In the genomic region with DNA sequence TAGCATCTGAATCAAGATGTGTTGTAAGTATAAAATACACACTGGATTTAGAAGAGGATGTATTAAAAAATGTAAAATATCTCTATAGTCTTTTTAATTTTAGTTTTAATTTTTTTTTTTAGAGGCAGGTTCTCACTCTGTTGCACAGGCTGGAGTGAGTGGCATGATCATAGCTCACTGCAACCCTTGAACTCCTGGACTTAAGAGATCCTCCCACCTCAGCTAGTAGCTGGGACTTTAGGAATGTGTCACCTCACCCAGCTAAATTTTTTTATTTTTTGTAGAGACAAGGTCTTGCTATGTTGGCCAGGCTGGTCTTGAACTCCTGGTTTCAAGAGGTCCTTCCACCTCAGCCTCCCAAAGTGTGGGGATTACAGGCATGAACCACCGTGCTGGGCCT, we compare ENCODE assay signal across 1 cellular context.
A peak's percentile ranks its signal among the peaks of the same experiment; 100 is the strongest.
TF ChIP-seq lines count a peak whose summit lies in the region.

No MANE protein-coding gene starts in this region.

TF ChIP-seq in HepG2, 621 proteins besides CTCF, POLR2A, EP300 and RAD21:
- TF ChIP-seq SNAPC2 (CRISPR knock-in tag; IDR thresholded peaks at IDR 0.05) (no peak), SP2 (CRISPR knock-in tag; IDR thresholded peaks at IDR 0.05) (no peak), ZFP36L1 (CRISPR knock-in tag; IDR thresholded peaks at IDR 0.05) (no peak), HNF4A (CRISPR knock-in tag; IDR thresholded peaks at IDR 0.05) (peak; percentile 56), NFE2L2 (IDR thresholded peaks at IDR 0.05; ENCODE audit: low read length) (no peak), REXO4 (CRISPR knock-in tag; IDR thresholded peaks at IDR 0.05; ENCODE audit: borderline replicate concordance) (no peak), EEA1 (CRISPR knock-in tag; IDR thresholded peaks at IDR 0.05; ENCODE audit: borderline replicate concordance) (no peak), ZNF10 (CRISPR knock-in tag; IDR thresholded peaks at IDR 0.05; ENCODE audit: borderline replicate concordance, low read depth) (no peak), ZNF121 (CRISPR knock-in tag; IDR thresholded peaks at IDR 0.05) (peak; percentile 90)
- TF ChIP-seq, protein P1, sequence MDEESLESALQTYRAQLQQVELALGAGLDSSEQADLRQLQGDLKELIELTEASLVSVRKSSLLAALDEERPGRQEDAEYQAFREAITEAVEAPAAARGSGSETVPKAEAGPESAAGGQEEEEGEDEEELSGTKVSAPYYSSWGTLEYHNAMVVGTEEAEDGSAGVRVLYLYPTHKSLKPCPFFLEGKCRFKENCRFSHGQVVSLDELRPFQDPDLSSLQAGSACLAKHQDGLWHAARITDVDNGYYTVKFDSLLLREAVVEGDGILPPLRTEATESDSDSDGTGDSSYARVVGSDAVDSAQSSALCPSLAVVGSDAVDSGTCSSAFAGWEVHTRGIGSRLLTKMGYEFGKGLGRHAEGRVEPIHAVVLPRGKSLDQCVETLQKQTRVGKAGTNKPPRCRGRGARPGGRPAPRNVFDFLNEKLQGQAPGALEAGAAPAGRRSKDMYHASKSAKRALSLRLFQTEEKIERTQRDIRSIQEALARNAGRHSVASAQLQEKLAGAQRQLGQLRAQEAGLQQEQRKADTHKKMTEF (CRISPR knock-in tag; IDR thresholded peaks at IDR 0.05) = no peak
